ENCODE assay signal across 1 cellular context in the genomic region with DNA sequence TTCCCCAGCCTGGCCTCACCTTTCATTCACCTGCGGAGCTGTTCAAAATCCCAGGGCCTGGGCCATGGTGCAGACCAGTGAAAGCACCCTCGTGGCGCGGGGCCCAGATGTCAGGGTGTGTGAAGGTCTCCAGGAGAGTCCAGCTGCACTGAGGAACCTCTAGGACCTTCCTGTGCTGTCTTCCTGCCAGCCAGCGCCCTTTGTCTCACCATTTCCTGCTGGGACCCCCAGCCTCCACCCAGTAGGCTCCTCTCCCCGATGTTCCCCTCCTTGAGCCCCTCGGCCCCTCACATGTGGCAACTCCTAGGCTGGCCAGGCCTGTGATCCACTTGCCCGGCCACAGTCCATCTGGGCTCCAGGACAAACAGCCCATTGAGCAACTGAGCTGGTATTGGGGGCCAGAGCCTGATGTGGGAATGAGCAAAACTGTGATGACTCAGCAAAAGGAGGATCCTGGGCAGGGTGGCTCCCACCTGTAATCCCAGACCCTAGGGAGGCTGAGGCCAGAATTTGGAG.
TF ChIP-seq lines count a peak whose summit lies in the region.

No MANE protein-coding gene starts in this region.

TF ChIP-seq in HCT116, 20 proteins besides CTCF, POLR2A, EP300 and RAD21:
- TF ChIP-seq JUND (IDR thresholded peaks at IDR 0.05) (no peak), ZNF274 (IDR thresholded peaks at IDR 0.05; ENCODE audit: low read depth, low read length) (no peak), YY1 (IDR thresholded peaks at IDR 0.05; ENCODE audit: extremely low read depth, insufficient replicate concordance, low read depth, low read length) (no peak), SRF (IDR thresholded peaks at IDR 0.05; ENCODE audit: low read depth) (no peak), ZFX (IDR thresholded peaks at IDR 0.05) (no peak), CEBPB (IDR thresholded peaks at IDR 0.05; ENCODE audit: low read depth) (no peak), SIN3A (IDR thresholded peaks at IDR 0.05; ENCODE audit: low read depth) (no peak)
- TF ChIP-seq, protein P1, sequence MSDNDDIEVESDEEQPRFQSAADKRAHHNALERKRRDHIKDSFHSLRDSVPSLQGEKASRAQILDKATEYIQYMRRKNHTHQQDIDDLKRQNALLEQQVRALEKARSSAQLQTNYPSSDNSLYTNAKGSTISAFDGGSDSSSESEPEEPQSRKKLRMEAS (IDR thresholded peaks at IDR 0.05) = no peak
- TF ChIP-seq, protein P2, sequence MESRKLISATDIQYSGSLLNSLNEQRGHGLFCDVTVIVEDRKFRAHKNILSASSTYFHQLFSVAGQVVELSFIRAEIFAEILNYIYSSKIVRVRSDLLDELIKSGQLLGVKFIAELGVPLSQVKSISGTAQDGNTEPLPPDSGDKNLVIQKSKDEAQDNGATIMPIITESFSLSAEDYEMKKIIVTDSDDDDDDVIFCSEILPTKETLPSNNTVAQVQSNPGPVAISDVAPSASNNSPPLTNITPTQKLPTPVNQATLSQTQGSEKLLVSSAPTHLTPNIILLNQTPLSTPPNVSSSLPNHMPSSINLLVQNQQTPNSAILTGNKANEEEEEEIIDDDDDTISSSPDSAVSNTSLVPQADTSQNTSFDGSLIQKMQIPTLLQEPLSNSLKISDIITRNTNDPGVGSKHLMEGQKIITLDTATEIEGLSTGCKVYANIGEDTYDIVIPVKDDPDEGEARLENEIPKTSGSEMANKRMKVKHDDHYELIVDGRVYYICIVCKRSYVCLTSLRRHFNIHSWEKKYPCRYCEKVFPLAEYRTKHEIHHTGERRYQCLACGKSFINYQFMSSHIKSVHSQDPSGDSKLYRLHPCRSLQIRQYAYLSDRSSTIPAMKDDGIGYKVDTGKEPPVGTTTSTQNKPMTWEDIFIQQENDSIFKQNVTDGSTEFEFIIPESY (IDR thresholded peaks at IDR 0.05; ENCODE audit: extremely low read depth, insufficient replicate concordance, low read length) = no peak
- TF ChIP-seq, protein P3, sequence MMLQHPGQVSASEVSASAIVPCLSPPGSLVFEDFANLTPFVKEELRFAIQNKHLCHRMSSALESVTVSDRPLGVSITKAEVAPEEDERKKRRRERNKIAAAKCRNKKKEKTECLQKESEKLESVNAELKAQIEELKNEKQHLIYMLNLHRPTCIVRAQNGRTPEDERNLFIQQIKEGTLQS (IDR thresholded peaks at IDR 0.05) = no peak
